Comparison of ENCODE assay signal across 8 cellular contexts in the genomic region with DNA sequence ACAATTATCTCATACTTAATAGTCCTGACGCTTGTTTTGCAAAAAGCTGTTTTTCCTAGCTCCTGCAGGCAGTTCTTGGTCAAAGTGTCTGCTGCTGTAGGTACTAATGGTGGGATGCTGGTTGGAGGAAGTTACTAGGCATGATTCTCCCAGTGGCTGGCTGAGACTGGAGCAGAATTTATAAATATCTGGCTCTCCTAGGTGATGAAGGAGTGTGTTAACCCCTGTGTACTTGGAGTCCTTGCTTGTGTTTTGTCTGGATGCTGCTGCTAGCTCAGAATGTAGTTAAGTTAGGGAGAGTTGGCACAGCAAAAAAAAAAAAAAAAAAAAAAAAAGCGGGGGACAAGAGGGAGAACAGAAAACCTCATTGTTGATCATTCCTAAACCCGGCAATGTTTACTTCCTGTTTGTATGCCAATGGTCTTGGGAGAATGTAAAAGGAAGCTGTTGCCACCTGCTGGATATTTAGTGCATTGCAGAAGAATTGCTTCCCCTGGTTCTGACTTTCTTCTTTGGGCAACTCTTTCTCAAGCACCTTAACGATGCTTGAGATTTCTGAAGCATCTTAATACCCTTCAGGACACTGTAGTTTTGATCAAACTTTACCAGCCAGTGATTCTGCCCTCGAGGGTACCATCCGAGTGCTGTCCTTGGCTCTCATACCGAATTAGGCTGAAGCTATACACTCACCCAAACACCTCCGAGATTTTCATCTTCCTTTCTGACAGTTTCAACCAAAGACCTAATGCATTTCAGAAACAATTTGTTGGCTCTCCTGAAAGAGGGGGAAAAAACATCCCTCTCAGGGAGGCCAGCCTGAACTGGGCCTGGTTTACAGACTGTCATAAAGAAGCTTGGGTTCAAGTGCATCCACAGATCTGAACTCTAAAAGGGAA.
DNase-seq lines count a peak whose midpoint lies in the region; ATAC-seq, FAIRE-seq and TF ChIP-seq lines count a peak whose summit lies in the region.

No MANE protein-coding gene starts in this region.

- FAIRE-seq in GM19239 (lab: Jason Lieb, UNC) = peak; percentile 96

- DNase-seq in DMS153 (lab: John Stamatoyannopoulos, UW) (peak; percentile 29), GM19239 (ENCODE audit: insufficient read length, low spot score) (peak; percentile 63), NCI-H2196 (lab: John Stamatoyannopoulos, UW; ENCODE audit: unreplicated experiment) (peak; percentile 51), fibroblast of mammary gland (ENCODE audit: low read depth) (peak; percentile 81)
- peak; percentile 86 for DNase-seq in activated CD4-positive, alpha-beta T cell treated with anti-CD3 and anti-CD28 coated beads, Interleukin-2, amount 10 ng/mL, durations not matched to agents 24 days and 14 days
- DNase-seq in natural killer cell treated with Interleukin-12 subunit alpha and Interleukin-12 subunit beta and Interleukin-15 and Interleukin-18, amount 100 ng/mL, for 72 hours (ENCODE audit: low spot score) = no peak

- H3K27me3 Mint-ChIP-seq in activated CD4-positive, alpha-beta T cell treated with anti-CD3 and anti-CD28 coated beads, Interleukin-2, amount 10 ng/mL, durations not matched to agents 24 days and 14 days = peaks cover 16% of the 10 kb centered on the region
- peaks cover 4 to 20% of the 10 kb centered on the region in 2 donors for H3K27me3 Mint-ChIP-seq in natural killer cell treated with Interleukin-12 subunit alpha and Interleukin-12 subunit beta and Interleukin-15 and Interleukin-18, amount 100 ng/mL, for 72 hours

- intact Hi-C loops in activated CD4-positive, alpha-beta T cell treated with anti-CD3 and anti-CD28 coated beads, Interleukin-2, amount 10 ng/mL, durations not matched to agents 24 days and 14 days (cut with micrococcal nuclease) = loop anchor here (1.0 kb wide), 2 partner anchors 105 to 496 kb away; no protein-coding TSS in a partner anchor

- no peak overlapping the region for H3K4me3 Mint-ChIP-seq in activated CD4-positive, alpha-beta T cell treated with anti-CD3 and anti-CD28 coated beads, Interleukin-2, amount 10 ng/mL, durations not matched to agents 24 days and 14 days
- H3K4me3 Mint-ChIP-seq in natural killer cell treated with Interleukin-12 subunit alpha and Interleukin-12 subunit beta and Interleukin-15 and Interleukin-18, amount 100 ng/mL, for 72 hours = no peak overlapping the region

- no peaks in the 10 kb centered on the region for H3K9me3 Mint-ChIP-seq in activated CD4-positive, alpha-beta T cell treated with anti-CD3 and anti-CD28 coated beads, Interleukin-2, amount 10 ng/mL, durations not matched to agents 24 days and 14 days
- H3K9me3 Mint-ChIP-seq in natural killer cell treated with Interleukin-12 subunit alpha and Interleukin-12 subunit beta and Interleukin-15 and Interleukin-18, amount 100 ng/mL, for 72 hours = no peaks in the 10 kb centered on the region

- peak; percentile 95 for TF ChIP-seq CTCF in fibroblast of mammary gland (conservative IDR thresholded peaks at IDR 0.05; ENCODE audit: control insufficient read depth, insufficient read depth, low read depth, low read length)

- H3K4me3 ChIP-seq in fibroblast of mammary gland (ENCODE audit: control insufficient read depth, low read depth, low read length) = no peak overlapping the region

- ATAC-seq in HG03159 (IDR thresholded peaks at IDR 0.05; ENCODE audit: unreplicated experiment) = peak; percentile 89
- peak; percentile 54 to 69 for ATAC-seq in natural killer cell treated with Interleukin-12 subunit alpha and Interleukin-12 subunit beta and Interleukin-15 and Interleukin-18, amount 100 ng/mL, for 72 hours
- ATAC-seq in HG03097 (IDR thresholded peaks at IDR 0.05; ENCODE audit: low FRiP score, unreplicated experiment) = no peak

- peaks cover 1% of the 10 kb centered on the region for H3K4me1 Mint-ChIP-seq in activated CD4-positive, alpha-beta T cell treated with anti-CD3 and anti-CD28 coated beads, Interleukin-2, amount 10 ng/mL, durations not matched to agents 24 days and 14 days
- peaks cover 0 to 8% of the 10 kb centered on the region in 2 donors for H3K4me1 Mint-ChIP-seq in natural killer cell treated with Interleukin-12 subunit alpha and Interleukin-12 subunit beta and Interleukin-15 and Interleukin-18, amount 100 ng/mL, for 72 hours (ENCODE audit: low read depth in 2 of 2)

- no peak overlapping the region for H3K27ac Mint-ChIP-seq in activated CD4-positive, alpha-beta T cell treated with anti-CD3 and anti-CD28 coated beads, Interleukin-2, amount 10 ng/mL, durations not matched to agents 24 days and 14 days
- no peak overlapping the region for H3K27ac Mint-ChIP-seq in natural killer cell treated with Interleukin-12 subunit alpha and Interleukin-12 subunit beta and Interleukin-15 and Interleukin-18, amount 100 ng/mL, for 72 hours

- no peaks in the 10 kb centered on the region for H3K36me3 Mint-ChIP-seq in activated CD4-positive, alpha-beta T cell treated with anti-CD3 and anti-CD28 coated beads, Interleukin-2, amount 10 ng/mL, durations not matched to agents 24 days and 14 days (ENCODE audit: low read depth)
- peaks cover 3% of the 10 kb centered on the region for H3K36me3 Mint-ChIP-seq in natural killer cell treated with Interleukin-12 subunit alpha and Interleukin-12 subunit beta and Interleukin-15 and Interleukin-18, amount 100 ng/mL, for 72 hours
